16 cellular contexts compared by ENCODE assay signal in genomic region chr5:158462349-158463114, GRCh38.
DNase-seq lines count a peak whose midpoint lies in the region; ATAC-seq and TF ChIP-seq lines count a peak whose summit lies in the region.
"Had no signal": no experiment of that assay in that cellular context is flagged by ENCODE, and none has a peak within 500 bp of the region (broad histone marks: within the 10 kb centered on the region; RNA-seq: fewer than 3 reads in every experiment).

No MANE protein-coding gene starts in this region.

- H3K27me3 ChIP-seq in ACC112 (ENCODE audit: insufficient read depth, low read length) (no peaks in the 10 kb centered on the region), adipocyte (replicated peaks; ENCODE audit: control insufficient read depth, insufficient read depth, low read length) (no peaks in the 10 kb centered on the region), left ventricle myocardium inferior (ENCODE audit: low read depth) (no peaks in the 10 kb centered on the region), neutrophil (no peaks in the 10 kb centered on the region)

- H3K9me3 ChIP-seq in adipocyte (ENCODE audit: control insufficient read depth, low read length) (no peaks in the 10 kb centered on the region), left ventricle myocardium inferior (replicated peaks) (no peaks in the 10 kb centered on the region), neutrophil (no peaks in the 10 kb centered on the region)
- H3K9me3 ChIP-seq: A549, Caco-2 had no signal

- H2AFZ ChIP-seq in ACC112 (ENCODE audit: low read length, unreplicated experiment) = no peak overlapping the region
- H2AFZ ChIP-seq: PC-9 had no signal

- H3K9ac ChIP-seq in adipocyte (ENCODE audit: low read length) = peak overlapping the region; percentile 76
- H3K9ac ChIP-seq: KMS-11 had no signal

- DNase-seq in adipocyte (ENCODE audit: low read depth) (no peak), left ventricle myocardium inferior (no peak), nucleus accumbens (lab: John Stamatoyannopoulos, UW) (no peak), immature natural killer cell (no peak)
- no peak for DNase-seq in activated CD8-positive, alpha-beta T cell treated with anti-CD3 and anti-CD28 coated beads, Interleukin-2, amount 10 ng/mL, durations not matched to agents 7 days and 5 days
- DNase-seq: Caco-2, NCI-H1092, NCI-H1694, NCI-H510A treated with DMSO at 0.1 percent for 48 hours, PC-9 had no signal

- H3K79me2 ChIP-seq in ACC112 (ENCODE audit: control insufficient read depth, insufficient read depth, low read length, unreplicated experiment) = no peaks in the 10 kb centered on the region

- H3K27me3 Mint-ChIP-seq in activated CD8-positive, alpha-beta T cell treated with anti-CD3 and anti-CD28 coated beads, Interleukin-2, amount 10 ng/mL, durations not matched to agents 7 days and 5 days (ENCODE audit: low read depth) = no peaks in the 10 kb centered on the region
- H3K27me3 Mint-ChIP-seq in immature natural killer cell (ENCODE audit: low read depth in 3 of 3) = peaks cover 0 to 2% (median 0%) of the 10 kb centered on the region in 3 donors

- TF ChIP-seq CTCF in left ventricle myocardium inferior (IDR thresholded peaks at IDR 0.05; ENCODE audit: borderline replicate concordance) (no peak), neutrophil (IDR thresholded peaks at IDR 0.05) (no peak)

- peaks cover 3% of the 10 kb centered on the region for H3K4me1 Mint-ChIP-seq in activated CD8-positive, alpha-beta T cell treated with anti-CD3 and anti-CD28 coated beads, Interleukin-2, amount 10 ng/mL, durations not matched to agents 7 days and 5 days (ENCODE audit: low read depth)
- H3K4me1 Mint-ChIP-seq in immature natural killer cell = no peaks in the 10 kb centered on the region

- intact Hi-C loops in left ventricle myocardium inferior (cut with micrococcal nuclease) = no loop called here

- peaks cover 26% of the 10 kb centered on the region for H3K4me1 ChIP-seq in ACC112 (ENCODE audit: control insufficient read depth, insufficient read depth, low read length, unreplicated experiment)
- peaks cover 42% of the 10 kb centered on the region for H3K4me1 ChIP-seq in adipocyte (ENCODE audit: control insufficient read depth, insufficient read depth, low read length)
- H3K4me1 ChIP-seq in left ventricle myocardium inferior = peaks cover 23% of the 10 kb centered on the region
- peaks cover 49 to 52% of the 10 kb centered on the region in 2 experiments for H3K4me1 ChIP-seq in neutrophil (ENCODE audit: control insufficient read depth in 1 of 2, insufficient read depth in 1 of 2, low read depth in 1 of 2, low read length in 1 of 2)
- H3K4me1 ChIP-seq: A549, Caco-2 had no signal

- H3K36me3 Mint-ChIP-seq in activated CD8-positive, alpha-beta T cell treated with anti-CD3 and anti-CD28 coated beads, Interleukin-2, amount 10 ng/mL, durations not matched to agents 7 days and 5 days (ENCODE audit: low read depth) = no peaks in the 10 kb centered on the region
- H3K36me3 Mint-ChIP-seq in immature natural killer cell = no peaks in the 10 kb centered on the region

- H3K4me3 ChIP-seq in ACC112 (ENCODE audit: low read depth, low read length) (no peak overlapping the region), adipocyte (ENCODE audit: low read length) (peak overlapping the region; percentile 16), left ventricle myocardium inferior (no peak overlapping the region), neutrophil (ENCODE audit: low read depth in 1 of 2, low read length in 1 of 2) (no peak overlapping the region)
- H3K4me3 ChIP-seq: A549, PC-9 had no signal

- ATAC-seq in activated CD8-positive, alpha-beta T cell treated with anti-CD3 and anti-CD28 coated beads, Interleukin-2, amount 10 ng/mL, durations not matched to agents 7 days and 5 days = no peak
- no peak for ATAC-seq in HG02852 (IDR thresholded peaks at IDR 0.05; ENCODE audit: unreplicated experiment)
- ATAC-seq: A549 had no signal

- no peaks in the 10 kb centered on the region for H3K36me3 ChIP-seq in ACC112 (ENCODE audit: insufficient read depth, low read length)
- H3K36me3 ChIP-seq in adipocyte (ENCODE audit: control insufficient read depth, insufficient read depth, low read length, severe bottlenecking) = no peaks in the 10 kb centered on the region
- no peaks in the 10 kb centered on the region for H3K36me3 ChIP-seq in left ventricle myocardium inferior
- H3K36me3 ChIP-seq in neutrophil = no peaks in the 10 kb centered on the region

- H3K27ac Mint-ChIP-seq in activated CD8-positive, alpha-beta T cell treated with anti-CD3 and anti-CD28 coated beads, Interleukin-2, amount 10 ng/mL, durations not matched to agents 7 days and 5 days = no peak overlapping the region
- no peak overlapping the region for H3K27ac Mint-ChIP-seq in immature natural killer cell

- no peak overlapping the region for H3K4me3 Mint-ChIP-seq in activated CD8-positive, alpha-beta T cell treated with anti-CD3 and anti-CD28 coated beads, Interleukin-2, amount 10 ng/mL, durations not matched to agents 7 days and 5 days
- H3K4me3 Mint-ChIP-seq in immature natural killer cell = no peak overlapping the region

- CTCF ChIA-PET in activated CD8-positive, alpha-beta T cell treated with anti-CD3 and anti-CD28 coated beads, Interleukin-2, amount 10 ng/mL, durations not matched to agents 7 days and 5 days (lab: Charles Lee) = no interaction called here

- POLR2A ChIA-PET in activated CD8-positive, alpha-beta T cell treated with anti-CD3 and anti-CD28 coated beads, Interleukin-2, amount 10 ng/mL, durations not matched to agents 7 days and 5 days (lab: Charles Lee) = no interaction called here

- H3K9me3 Mint-ChIP-seq in activated CD8-positive, alpha-beta T cell treated with anti-CD3 and anti-CD28 coated beads, Interleukin-2, amount 10 ng/mL, durations not matched to agents 7 days and 5 days (ENCODE audit: insufficient read depth) = no peaks in the 10 kb centered on the region
- H3K9me3 Mint-ChIP-seq in immature natural killer cell = peaks cover 0 to 1% (median 0%) of the 10 kb centered on the region in 6 donors

- peak overlapping the region; percentile 79; the same call in 1 of the 2 replicates for H3K27ac ChIP-seq in ACC112 (ENCODE audit: low read depth, low read length)
- peak overlapping the region; percentile 75 for H3K27ac ChIP-seq in left ventricle myocardium inferior (replicated peaks)
- peak overlapping the region; percentile 83 for H3K27ac ChIP-seq in neutrophil
- H3K27ac ChIP-seq: A549, C4-2B, KMS-11, PC-9 had no signal
